ENCODE assay signal across 8 cellular contexts in the genomic region with DNA sequence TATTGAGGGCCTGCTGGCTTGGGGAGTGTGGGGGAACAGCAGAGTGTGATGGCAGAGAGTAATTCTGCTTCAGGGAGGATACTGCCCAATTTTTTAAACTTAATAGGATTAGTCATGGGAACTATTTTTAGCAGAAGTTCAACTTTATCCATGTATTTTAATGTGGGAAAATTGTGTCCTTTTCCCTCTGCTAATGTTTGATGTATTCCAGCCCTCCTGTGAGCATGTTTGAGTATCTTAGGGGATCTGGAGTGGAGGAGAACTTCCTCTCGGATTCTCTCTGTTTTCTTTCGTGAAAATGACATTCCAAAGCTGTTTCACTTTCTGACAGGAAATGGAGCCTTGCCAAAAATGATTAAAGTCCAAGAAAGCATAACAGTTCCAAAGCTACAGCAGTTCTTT.
A peak's percentile ranks its signal among the peaks of the same experiment; 100 is the strongest.
DNase-seq lines count a peak whose midpoint lies in the region; ATAC-seq lines count a peak whose summit lies in the region.

No MANE protein-coding gene starts in this region.

- H3K27ac ChIP-seq in caudate nucleus (ENCODE audit: low read depth, low read length) (peak overlapping the region; percentile 41), substantia nigra (ENCODE audit: low read depth, low read length, poor library complexity, severe bottlenecking) (peak overlapping the region; percentile 49)

- no peak for ATAC-seq in GM21737 (IDR thresholded peaks at IDR 0.05; ENCODE audit: unreplicated experiment)

- DNase-seq in HT1080 (ENCODE audit: low read depth) (peak; percentile 75), caudate nucleus (lab: John Stamatoyannopoulos, UW) (no peak), left kidney (ENCODE audit: low read depth, low spot score) (peak; percentile 81), substantia nigra (lab: John Stamatoyannopoulos, UW) (no peak), GM19238 (ENCODE audit: insufficient read length, low spot score) (no peak), SW480 (ENCODE audit: low spot score) (no peak)
- DNase-seq in NK-92 treated with Interleukin-12 subunit alpha and Interleukin-12 subunit beta, amount 100 ng/mL, for 24 hours (lab: John Stamatoyannopoulos, UW): no peak

Comparison
In these comparisons a context has a peak if more than half of its experiments do, and no peak if none do; other contexts are left out.
1. DNase-seq: peak in HT1080 (single experiment) and left kidney (single experiment); none in caudate nucleus (0 of 61), substantia nigra (0 of 49), GM19238 (single experiment), NK-92 treated with Interleukin-12 subunit alpha and Interleukin-12 subunit beta, amount 100 ng/mL, for 24 hours (single experiment) and SW480 (single experiment).